ENCODE assay signal across 8 cellular contexts in genomic region chr6:157981132-157981394, GRCh38. TPM values are rescaled to one million over a fixed set of nuclear protein-coding genes. Genes with fewer than 3 reads are reported as not detected.
DNase-seq lines count a peak whose midpoint lies in the region; ATAC-seq and TF ChIP-seq lines count a peak whose summit lies in the region.

No MANE protein-coding gene starts in this region.

- H3K4me3 ChIP-seq in GM12865 (ENCODE audit: low read depth, low read length), result peak overlapping the region; percentile 75
- peak overlapping the region in 3 of 4 donors; percentile 33 to 90 (median 87) for H3K4me3 ChIP-seq in adrenal gland
- peak overlapping the region; percentile 55 to 88 (median 63) for H3K4me3 ChIP-seq in liver (ENCODE audit: low read depth in 1 of 3, low read length in 3 of 3)
- H3K4me3 ChIP-seq in tibial nerve, result peak overlapping the region; percentile 76 to 84 (median 81)

- intact Hi-C loops in adrenal gland (cut with DNase I), result loop anchor here in 1 of 2 donors (5.0 kb wide), 1 partner anchor 91 kb away; no protein-coding TSS in a partner anchor

- peak; percentile 21 for ATAC-seq in HG02798 (IDR thresholded peaks at IDR 0.05; ENCODE audit: poor library complexity, unreplicated experiment)
- no peak for ATAC-seq in HG03354 (IDR thresholded peaks at IDR 0.05; ENCODE audit: poor library complexity, severe bottlenecking, unreplicated experiment)

- TF ChIP-seq RAD21 in liver (IDR thresholded peaks at IDR 0.05), result no peak

- H3K9ac ChIP-seq in liver (ENCODE audit: low read depth in 1 of 2, low read length in 2 of 2), result peak overlapping the region in 1 of 2 donors; percentile 39

- WGBS in adrenal gland, 4 donors, result 9 to 16% (median 9%) methylated on average over 8 to 24 of the region's 24 CpGs
- WGBS in liver, result 3% methylated on average over 24 of the region's 24 CpGs
- 15% methylated on average over 9 of the region's 24 CpGs; no CpG with 5 or more reads in 1 of the 2 donors for WGBS in tibial nerve, 2 donors

- TF ChIP-seq POLR2A in adrenal gland (IDR thresholded peaks at IDR 0.05) (no peak), tibial nerve (IDR thresholded peaks at IDR 0.05) (no peak)

- H3K27ac ChIP-seq in adrenal gland (peak overlapping the region in 3 of 5 donors; percentile 66 to 85 (median 69)), liver (ENCODE audit: low read depth in 1 of 2, low read length in 2 of 2) (peak overlapping the region in 1 of 2 donors; percentile 25), tibial nerve (peak overlapping the region; percentile 60 to 87 (median 76))

- TF ChIP-seq CTCF in GM12865 (IDR thresholded peaks at IDR 0.05; ENCODE audit: insufficient read depth, low read depth, low read length, missing control alignments), result no peak
- no peak for TF ChIP-seq CTCF in adrenal gland (IDR thresholded peaks at IDR 0.05)
- TF ChIP-seq CTCF in liver (IDR thresholded peaks at IDR 0.05; ENCODE audit: low read depth, low read length, missing input control), result no peak
- TF ChIP-seq CTCF in tibial nerve (IDR thresholded peaks at IDR 0.05), result no peak

- peaks cover 0 to 30% of the 10 kb centered on the region in 2 donors for H3K4me1 ChIP-seq in adrenal gland (replicated peaks in 1 of 2)
- peaks cover 9 to 36% (median 27%) of the 10 kb centered on the region in 4 donors for H3K4me1 ChIP-seq in liver (ENCODE audit: control insufficient read depth in 4 of 4, insufficient read depth in 4 of 4, low read length in 3 of 4)
- peaks cover 0 to 18% (median 0%) of the 10 kb centered on the region in 4 donors for H3K4me1 ChIP-seq in tibial nerve

- H3K9me3 ChIP-seq in adrenal gland (replicated peaks in 1 of 3) (no peaks in the 10 kb centered on the region), liver (ENCODE audit: control insufficient read depth in 4 of 4, low read length in 3 of 4) (no peaks in the 10 kb centered on the region), tibial nerve (no peaks in the 10 kb centered on the region)

- no peaks in the 10 kb centered on the region for H3K36me3 ChIP-seq in adrenal gland (replicated peaks in 1 of 2)
- H3K36me3 ChIP-seq in liver (ENCODE audit: control insufficient read depth in 4 of 4, insufficient read depth in 3 of 4, low read depth in 1 of 4, low read length in 3 of 4), result no peaks in the 10 kb centered on the region
- H3K36me3 ChIP-seq in tibial nerve, result no peaks in the 10 kb centered on the region

- no peak for TF ChIP-seq EP300 in tibial nerve (IDR thresholded peaks at IDR 0.05)

- peak; percentile 30 for DNase-seq in GM12865 (ENCODE audit: low read depth)
- DNase-seq in adrenal gland, result peak in 1 of 7 donors; percentile 23
- no peak for DNase-seq in tibial nerve (ENCODE audit: low spot score in 2 of 2)
- DNase-seq in superior temporal gyrus (ENCODE audit: extremely low spot score), result no peak
- no peak for DNase-seq in HPDE6-E6E7 (ENCODE audit: extremely low spot score)

- H3K27me3 ChIP-seq in adrenal gland (no peaks in the 10 kb centered on the region), liver (ENCODE audit: control insufficient read depth in 4 of 4, insufficient read depth in 4 of 4, low read length in 3 of 4) (no peaks in the 10 kb centered on the region), tibial nerve (peaks cover 0 to 8% of the 10 kb centered on the region in 2 donors)

TF ChIP-seq in liver, 16 proteins besides CTCF, POLR2A, EP300 and RAD21:
- no peak for TF ChIP-seq FOXA2 (IDR thresholded peaks at IDR 0.05)
- no peak for TF ChIP-seq SP1 (IDR thresholded peaks at IDR 0.05)
- TF ChIP-seq JUND (IDR thresholded peaks at IDR 0.05), result no peak
- TF ChIP-seq ZBTB33 (IDR thresholded peaks at IDR 0.05), result no peak
- TF ChIP-seq HNF4G (IDR thresholded peaks at IDR 0.05), result no peak
- TF ChIP-seq RXRA (IDR thresholded peaks at IDR 0.05), result peak in 1 of 2 donors; percentile 34
- TF ChIP-seq EGR1 (IDR thresholded peaks at IDR 0.05; ENCODE audit: low read depth in 2 of 2), result no peak
- TF ChIP-seq, protein P1, sequence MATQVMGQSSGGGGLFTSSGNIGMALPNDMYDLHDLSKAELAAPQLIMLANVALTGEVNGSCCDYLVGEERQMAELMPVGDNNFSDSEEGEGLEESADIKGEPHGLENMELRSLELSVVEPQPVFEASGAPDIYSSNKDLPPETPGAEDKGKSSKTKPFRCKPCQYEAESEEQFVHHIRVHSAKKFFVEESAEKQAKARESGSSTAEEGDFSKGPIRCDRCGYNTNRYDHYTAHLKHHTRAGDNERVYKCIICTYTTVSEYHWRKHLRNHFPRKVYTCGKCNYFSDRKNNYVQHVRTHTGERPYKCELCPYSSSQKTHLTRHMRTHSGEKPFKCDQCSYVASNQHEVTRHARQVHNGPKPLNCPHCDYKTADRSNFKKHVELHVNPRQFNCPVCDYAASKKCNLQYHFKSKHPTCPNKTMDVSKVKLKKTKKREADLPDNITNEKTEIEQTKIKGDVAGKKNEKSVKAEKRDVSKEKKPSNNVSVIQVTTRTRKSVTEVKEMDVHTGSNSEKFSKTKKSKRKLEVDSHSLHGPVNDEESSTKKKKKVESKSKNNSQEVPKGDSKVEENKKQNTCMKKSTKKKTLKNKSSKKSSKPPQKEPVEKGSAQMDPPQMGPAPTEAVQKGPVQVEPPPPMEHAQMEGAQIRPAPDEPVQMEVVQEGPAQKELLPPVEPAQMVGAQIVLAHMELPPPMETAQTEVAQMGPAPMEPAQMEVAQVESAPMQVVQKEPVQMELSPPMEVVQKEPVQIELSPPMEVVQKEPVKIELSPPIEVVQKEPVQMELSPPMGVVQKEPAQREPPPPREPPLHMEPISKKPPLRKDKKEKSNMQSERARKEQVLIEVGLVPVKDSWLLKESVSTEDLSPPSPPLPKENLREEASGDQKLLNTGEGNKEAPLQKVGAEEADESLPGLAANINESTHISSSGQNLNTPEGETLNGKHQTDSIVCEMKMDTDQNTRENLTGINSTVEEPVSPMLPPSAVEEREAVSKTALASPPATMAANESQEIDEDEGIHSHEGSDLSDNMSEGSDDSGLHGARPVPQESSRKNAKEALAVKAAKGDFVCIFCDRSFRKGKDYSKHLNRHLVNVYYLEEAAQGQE (IDR thresholded peaks at IDR 0.05), result no peak
- TF ChIP-seq FOXA1 (IDR thresholded peaks at IDR 0.05), result no peak
- TF ChIP-seq NR2F2 (IDR thresholded peaks at IDR 0.05), result peak; percentile 66
- TF ChIP-seq, protein P2, sequence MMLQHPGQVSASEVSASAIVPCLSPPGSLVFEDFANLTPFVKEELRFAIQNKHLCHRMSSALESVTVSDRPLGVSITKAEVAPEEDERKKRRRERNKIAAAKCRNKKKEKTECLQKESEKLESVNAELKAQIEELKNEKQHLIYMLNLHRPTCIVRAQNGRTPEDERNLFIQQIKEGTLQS (IDR thresholded peaks at IDR 0.05), result no peak

RNA-seq across cellular contexts. Expression of gene SYNJ2, which starts 0.6 kb away (rescaled TPM):
- 10 to 100 TPM; 10.1 to 20.5 (median 16.1) TPM for total RNA-seq in adrenal gland
- polyA plus RNA-seq in adrenal gland, result 1 to 10 TPM; 5.9 to 6.8 (median 6.6) TPM
- 1 to 10 TPM; 3.5 to 8.9 TPM for total RNA-seq in liver
- polyA plus RNA-seq in liver, result 1 to 10 TPM; 2.4 to 3.0 TPM
- 10 to 100 TPM in 1 of 4 donors, 1 to 10 TPM in 3; 4.4 to 10.5 (median 5.6) TPM for total RNA-seq in tibial nerve
